ENCODE assay signal across 7 cellular contexts in genomic region chr17:81291662-81292061, GRCh38.
DNase-seq lines count a peak whose midpoint lies in the region; ATAC-seq and TF ChIP-seq lines count a peak whose summit lies in the region.

No MANE protein-coding gene starts in this region.

- no peaks in the 10 kb centered on the region for H3K36me3 ChIP-seq in Loucy (ENCODE audit: insufficient read depth, low read length)

- no peak overlapping the region for H2AFZ ChIP-seq in Loucy (ENCODE audit: low read length)

- H3K9me3 ChIP-seq in Loucy (ENCODE audit: insufficient read depth, low read depth, low read length) = no peaks in the 10 kb centered on the region

- peak; percentile 81 for TF ChIP-seq CTCF in GM12865 (IDR thresholded peaks at IDR 0.05; ENCODE audit: insufficient read depth, low read depth, low read length, missing control alignments)
- peak; percentile 84 for TF ChIP-seq CTCF in Loucy (conservative IDR thresholded peaks at IDR 0.05; ENCODE audit: low read length)
- TF ChIP-seq CTCF in WI38 (IDR thresholded peaks at IDR 0.05; ENCODE audit: low read depth, low read length) = peak; percentile 71

- no peaks in the 10 kb centered on the region for H4K20me1 ChIP-seq in Loucy (ENCODE audit: insufficient read depth, low read length, poor library complexity, severe bottlenecking)

- H3K4me2 ChIP-seq in Loucy (ENCODE audit: low read depth, low read length, poor library complexity, severe bottlenecking) = peak overlapping the region; percentile 54

- H3K9ac ChIP-seq in Loucy (ENCODE audit: low read depth, low read length, poor library complexity, severe bottlenecking) = no peak overlapping the region

- in situ Hi-C loops in T47D (cut with HindIII; ENCODE audit: low pct_unique_long_range_greater_than_20kb, low sequenced_read_pairs) = no loop called here

- peaks cover 72% of the 10 kb centered on the region for H3K79me2 ChIP-seq in Loucy (ENCODE audit: insufficient read depth, low read length)

- H3K4me3 ChIP-seq in GM12865 (ENCODE audit: low read depth, low read length) = no peak overlapping the region
- H3K4me3 ChIP-seq in Loucy (ENCODE audit: low read length, poor library complexity, severe bottlenecking) = peak overlapping the region; percentile 54
- H3K4me3 ChIP-seq in WI38 (ENCODE audit: low read depth, low read length) = no peak overlapping the region

- no peaks in the 10 kb centered on the region for H3K27me3 ChIP-seq in Loucy (ENCODE audit: insufficient read depth, low read length, poor library complexity, severe bottlenecking)

- no peaks in the 10 kb centered on the region for H3K9me2 ChIP-seq in Loucy (replicated peaks; ENCODE audit: low read depth, low read length)

- peaks cover 10% of the 10 kb centered on the region for H3K4me1 ChIP-seq in Loucy (ENCODE audit: insufficient read depth, low read length, poor library complexity, severe bottlenecking)

- ATAC-seq in HG03135 (IDR thresholded peaks at IDR 0.05; ENCODE audit: unreplicated experiment) = no peak

- 0 out of 2 replicates have a peak, but pooled peaks cover 2% of the 10 kb centered on the region for H3F3A ChIP-seq in Loucy (ENCODE audit: low read depth)

- DNase-seq in GM12865 (ENCODE audit: low read depth) (peak; percentile 74), T47D (ENCODE audit: low read depth in 1 of 2, low spot score in 1 of 2) (peak; percentile 79 to 89), kidney tubule cell (ENCODE audit: low spot score) (peak; percentile 80)
- DNase-seq in stimulated activated CD4-positive, alpha-beta T cell treated with anti-CD3 and anti-CD28 coated beads, TNF-alpha, amount 100 ng/mL, for 24 hours (ENCODE audit: low read depth in 3 of 3) = peak; percentile 54 to 78 (median 56)
